7 cellular contexts compared by ENCODE assay signal in the genomic region with DNA sequence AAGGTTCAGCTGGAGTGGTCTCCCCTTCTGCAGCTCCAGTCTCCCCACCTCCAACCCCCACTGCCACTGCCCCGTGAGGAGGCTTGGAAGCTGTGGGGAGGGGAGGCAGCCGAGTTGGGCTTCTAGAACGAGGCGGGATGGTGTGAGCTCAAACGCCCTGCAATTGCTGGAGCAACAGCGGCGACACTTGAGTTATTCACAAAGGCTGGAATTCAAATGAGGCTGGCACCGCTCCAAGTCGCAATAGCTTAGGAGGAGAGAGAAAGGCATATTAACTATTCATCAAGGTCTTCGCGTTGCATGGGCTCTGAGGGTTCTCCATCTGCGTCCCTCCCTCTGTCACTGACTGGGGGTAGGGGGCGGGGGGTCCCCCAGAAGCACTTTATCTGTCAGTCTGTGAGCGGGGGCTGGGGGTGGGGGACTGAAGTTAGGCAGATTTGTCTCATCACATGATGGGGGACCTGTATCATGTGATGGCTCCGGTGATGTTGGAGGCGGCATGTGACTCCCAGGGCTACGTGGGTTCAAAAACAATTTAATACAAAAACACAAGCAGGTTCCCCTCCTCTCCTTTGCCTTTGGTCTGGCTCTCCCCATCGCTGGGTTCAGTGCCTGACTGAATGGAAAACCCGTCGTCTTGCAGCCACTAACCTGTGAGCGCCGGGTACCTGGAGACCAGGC.
A peak's percentile ranks its signal among the peaks of the same experiment; 100 is the strongest.
DNase-seq lines count a peak whose midpoint lies in the region; ATAC-seq and TF ChIP-seq lines count a peak whose summit lies in the region.

No MANE protein-coding gene starts in this region.

- H3K27me3 ChIP-seq in GM23248 (replicated peaks; ENCODE audit: insufficient read depth) (peaks cover 13% of the 10 kb centered on the region), left lung (peaks cover 4 to 59% of the 10 kb centered on the region in 2 donors)

- in situ Hi-C loops in GM23248 (cut with MboI) = no loop called here

- no peaks in the 10 kb centered on the region for H3K36me3 Mint-ChIP-seq in stimulated activated memory B cell treated with anti-CD40 and anti-IgM and Interleukin-4, amounts not matched to agents 10 μg/mL and 1 μg/mL and 100 μg/mL, for 72 hours

- H3K4me1 ChIP-seq in GM23248 (ENCODE audit: insufficient read depth) (0 out of 2 replicates have a peak, but pooled peaks cover 7% of the 10 kb centered on the region), left lung (peaks cover 0 to 2% of the 10 kb centered on the region in 2 donors)

- H3K36me3 ChIP-seq in GM23248 (ENCODE audit: low read depth) (no peaks in the 10 kb centered on the region), left lung (no peaks in the 10 kb centered on the region)

- H3F3A ChIP-seq in GM23248 (ENCODE audit: insufficient read depth) = no peaks in the 10 kb centered on the region

- intact Hi-C loops in left lung (cut with DNase I) = no loop called here

- H3K9ac ChIP-seq in GM23248 = peak overlapping the region; percentile 39; the same call in 1 of the 2 replicates

- H3K4me1 Mint-ChIP-seq in stimulated activated memory B cell treated with anti-CD40 and anti-IgM and Interleukin-4, amounts not matched to agents 10 μg/mL and 1 μg/mL and 100 μg/mL, for 72 hours = peaks cover 24% of the 10 kb centered on the region

- peak overlapping the region; percentile 53 for H3K4me2 ChIP-seq in GM23248 (ENCODE audit: unreplicated experiment)

- H4K20me1 ChIP-seq in GM23248 (ENCODE audit: insufficient read depth) = no peaks in the 10 kb centered on the region

- peak overlapping the region; percentile 42 for H3K4me3 ChIP-seq in GM23248
- peak overlapping the region; percentile 55 for H3K4me3 ChIP-seq in choroid plexus epithelial cell (ENCODE audit: low read depth, low read length)
- no peak overlapping the region for H3K4me3 ChIP-seq in left lung

- TF ChIP-seq CTCF in choroid plexus epithelial cell (conservative IDR thresholded peaks at IDR 0.05; ENCODE audit: low read depth, low read length) = no peak
- no peak for TF ChIP-seq CTCF in left lung (IDR thresholded peaks at IDR 0.05)
- no peak for TF ChIP-seq CTCF in GM20000 (IDR thresholded peaks at IDR 0.05; ENCODE audit: extremely low read depth, missing control alignments)

- ATAC-seq in left lung (peak; percentile 71), HG03442 (IDR thresholded peaks at IDR 0.05; ENCODE audit: unreplicated experiment) (no peak)
- ATAC-seq in stimulated activated memory B cell treated with anti-CD40 and anti-IgM and Interleukin-4, amounts not matched to agents 10 μg/mL and 1 μg/mL and 100 μg/mL, for 72 hours = peak; percentile 59

- H3K9me3 ChIP-seq in GM23248 (ENCODE audit: low read depth) (no peaks in the 10 kb centered on the region), left lung (no peaks in the 10 kb centered on the region)

- peak; percentile 81 for DNase-seq in GM23248
- DNase-seq in NCI-H524 (lab: John Stamatoyannopoulos, UW) = peak; percentile 87 to 93
- DNase-seq in choroid plexus epithelial cell (ENCODE audit: low read depth) = peak; percentile 74
- DNase-seq in left lung = peak in 1 of 2 donors; percentile 57
- DNase-seq in GM20000 (ENCODE audit: low spot score) = no peak

- 12 to 15% methylated on average over 22 of the region's 22 CpGs for WGBS in GM23248 (ENCODE audit: low coverage in 1 of 2, low lambda C conversion rate in 2 of 2, missing lambda C conversion rate in 2 of 2), 2 experiments

- H3K27ac ChIP-seq in GM23248 (no peak overlapping the region), left lung (no peak overlapping the region)

- H3K9me2 ChIP-seq in GM23248 (ENCODE audit: insufficient read depth) = no peaks in the 10 kb centered on the region

- H3K79me2 ChIP-seq in GM23248 (ENCODE audit: insufficient read depth) = no peaks in the 10 kb centered on the region

- peak overlapping the region; percentile 74 for H2AFZ ChIP-seq in GM23248

- peak overlapping the region; percentile 80 for H3K27ac Mint-ChIP-seq in stimulated activated memory B cell treated with anti-CD40 and anti-IgM and Interleukin-4, amounts not matched to agents 10 μg/mL and 1 μg/mL and 100 μg/mL, for 72 hours

- peaks cover 54% of the 10 kb centered on the region for H3K27me3 Mint-ChIP-seq in stimulated activated memory B cell treated with anti-CD40 and anti-IgM and Interleukin-4, amounts not matched to agents 10 μg/mL and 1 μg/mL and 100 μg/mL, for 72 hours

- H3K4me3 Mint-ChIP-seq in stimulated activated memory B cell treated with anti-CD40 and anti-IgM and Interleukin-4, amounts not matched to agents 10 μg/mL and 1 μg/mL and 100 μg/mL, for 72 hours = peak overlapping the region; percentile 80

- no peaks in the 10 kb centered on the region for H3K9me3 Mint-ChIP-seq in stimulated activated memory B cell treated with anti-CD40 and anti-IgM and Interleukin-4, amounts not matched to agents 10 μg/mL and 1 μg/mL and 100 μg/mL, for 72 hours

Comparison
In these comparisons a context has a peak if more than half of its experiments do, and no peak if none do; other contexts are left out.
1. H3K4me3 ChIP-seq: peak in GM23248 (single experiment) and choroid plexus epithelial cell (single experiment); none in left lung (0 of 2).